16 cellular contexts compared by ENCODE assay signal in genomic region chr12:19338405-19338804, GRCh38.
DNase-seq lines count a peak whose midpoint lies in the region; ATAC-seq and TF ChIP-seq lines count a peak whose summit lies in the region.
"Had no signal": no experiment of that assay in that cellular context is flagged by ENCODE, and none has a peak within 500 bp of the region (broad histone marks: within the 10 kb centered on the region; RNA-seq: fewer than 3 reads in every experiment).

No MANE protein-coding gene starts in this region.

- H3K27ac ChIP-seq in adrenal gland: peak overlapping the region in 4 of 5 donors; percentile 40 to 66 (median 52)
- H3K27ac ChIP-seq in naive thymus-derived CD4-positive, alpha-beta T cell (ENCODE audit: low read depth, low read length): no peak overlapping the region

- H3K4me1 Mint-ChIP-seq in naive thymus-derived CD4-positive, alpha-beta T cell: no peaks in the 10 kb centered on the region

- CTCF ChIA-PET in naive thymus-derived CD4-positive, alpha-beta T cell (lab: Charles Lee): no interaction called here

- peaks cover 0 to 7% of the 10 kb centered on the region in 2 donors for H3K4me1 ChIP-seq in adrenal gland (replicated peaks in 1 of 2)
- H3K4me1 ChIP-seq in naive thymus-derived CD4-positive, alpha-beta T cell (ENCODE audit: control insufficient read depth in 2 of 2, insufficient read depth in 2 of 2, low read length in 2 of 2): no peaks in the 10 kb centered on the region

- 55 to 74% (median 65%) methylated on average over 4 to 5 of the region's 5 CpGs for WGBS in adrenal gland, 4 donors

- no peak for ATAC-seq in naive thymus-derived CD4-positive, alpha-beta T cell
- ATAC-seq: CD8-positive, alpha-beta T cell; Panc1 had no signal

- TF ChIP-seq CTCF in adrenal gland (IDR thresholded peaks at IDR 0.05) (no peak), foreskin fibroblast (IDR thresholded peaks at IDR 0.05; ENCODE audit: low read depth, low read length) (no peak)

- H3K27me3 Mint-ChIP-seq in naive thymus-derived CD4-positive, alpha-beta T cell: no peaks in the 10 kb centered on the region

- H3K9me3 ChIP-seq in adrenal gland (replicated peaks in 1 of 3): peaks cover 0 to 8% (median 0%) of the 10 kb centered on the region in 3 donors
- H3K9me3 ChIP-seq in naive thymus-derived CD4-positive, alpha-beta T cell (ENCODE audit: control insufficient read depth in 2 of 3, low read length in 3 of 3): no peaks in the 10 kb centered on the region
- H3K9me3 ChIP-seq: HAP-1 had no signal

- intact Hi-C loops in adrenal gland (cut with DNase I): no loop called here
- intact Hi-C loops in naive thymus-derived CD4-positive, alpha-beta T cell (cut with micrococcal nuclease): no loop called here

- POLR2A ChIA-PET in naive thymus-derived CD4-positive, alpha-beta T cell (lab: Charles Lee): no interaction called here

- H3K27ac Mint-ChIP-seq in naive thymus-derived CD4-positive, alpha-beta T cell: no peak overlapping the region
- H3K27ac Mint-ChIP-seq: CD8-positive, alpha-beta T cell had no signal

- DNase-seq in COLO829 (ENCODE audit: low spot score) (peak; percentile 25), ELR (ENCODE audit: low read depth) (peak; percentile 6), adrenal gland (peak in 6 of 7 donors; percentile 39 to 53 (median 47)), foreskin fibroblast (peak; percentile 8 to 36), GOT3 (lab: John Stamatoyannopoulos, UW) (no peak), activated gamma-delta T cell treated with Interleukin-2 at 50 U/mL for 16 hours (no peak)
- DNase-seq in naive thymus-derived CD4-positive, alpha-beta T cell: no peak
- DNase-seq: CD8-positive, alpha-beta T cell; DND-41; KBM-7; NCI-H1417 treated with DMSO at 0.1 percent for 48 hours; NCI-H2029 treated with DMSO at 0.1 percent for 48 hours; NCI-H510A treated with DMSO at 0.1 percent for 48 hours; Right ventricle myocardium superior had no signal

- H3K36me3 Mint-ChIP-seq in naive thymus-derived CD4-positive, alpha-beta T cell: peaks cover 0 to 5% (median 5%) of the 10 kb centered on the region in 5 donors

- H3K36me3 ChIP-seq in adrenal gland (replicated peaks in 1 of 2): peaks cover 0 to 20% of the 10 kb centered on the region in 2 donors
- no peaks in the 10 kb centered on the region for H3K36me3 ChIP-seq in naive thymus-derived CD4-positive, alpha-beta T cell (ENCODE audit: control insufficient read depth in 2 of 3, insufficient read depth in 3 of 3, low read length in 3 of 3)

- no peak overlapping the region for H3K4me3 ChIP-seq in adrenal gland
- no peak overlapping the region for H3K4me3 ChIP-seq in foreskin fibroblast (ENCODE audit: low read depth in 1 of 2, low read length in 2 of 2)
- no peak overlapping the region for H3K4me3 ChIP-seq in naive thymus-derived CD4-positive, alpha-beta T cell (ENCODE audit: low read length)
- H3K4me3 ChIP-seq: HAP-1 had no signal

- no peak overlapping the region for H3K4me3 Mint-ChIP-seq in naive thymus-derived CD4-positive, alpha-beta T cell
- H3K4me3 Mint-ChIP-seq: CD8-positive, alpha-beta T cell had no signal

- no peaks in the 10 kb centered on the region for H3K27me3 ChIP-seq in adrenal gland
- H3K27me3 ChIP-seq in naive thymus-derived CD4-positive, alpha-beta T cell (ENCODE audit: control insufficient read depth in 2 of 2, insufficient read depth in 2 of 2, low read length in 2 of 2): no peaks in the 10 kb centered on the region

- peaks cover 0 to 7% (median 5%) of the 10 kb centered on the region in 11 donors for H3K9me3 Mint-ChIP-seq in naive thymus-derived CD4-positive, alpha-beta T cell

- peak in 1 of 2 donors; percentile 22 for TF ChIP-seq POLR2A in adrenal gland (IDR thresholded peaks at IDR 0.05)

Comparison
In these comparisons a context has a peak if more than half of its experiments do, and no peak if none do; other contexts are left out.
1. DNase-seq: peak in COLO829 (single experiment), ELR (single experiment), adrenal gland (6 of 7) and foreskin fibroblast (2 of 2); none in naive thymus-derived CD4-positive, alpha-beta T cell (0 of 9), GOT3 (single experiment) and activated gamma-delta T cell treated with Interleukin-2 at 50 U/mL for 16 hours (single experiment).